Comparison of ENCODE assay signal across 15 cellular contexts in genomic region chr5:31453522-31453921, GRCh38.
"Had no signal": no experiment of that assay in that cellular context is flagged by ENCODE, and none has a peak within 500 bp of the region (broad histone marks: within the 10 kb centered on the region; RNA-seq: fewer than 3 reads in every experiment).

No MANE protein-coding gene starts in this region.

- DNase-seq: activated CD4-positive, alpha-beta T cell treated with anti-CD3 and anti-CD28 coated beads, Interleukin-2, amount 10 ng/mL, durations not matched to agents 7 days and 5 days; activated CD8-positive, alpha-beta T cell treated with anti-CD3 and anti-CD28 coated beads, Interleukin-2, amount 10 ng/mL, durations not matched to agents 7 days and 5 days; activated effector memory CD4-positive, alpha-beta T cell treated with Interleukin-2 at 50 U/mL for 16 hours; activated naive CD4-positive, alpha-beta T cell treated with anti-CD3 and anti-CD28 coated beads, Interleukin-2, amount 10 ng/mL, durations not matched to agents 7 days and 5 days; activated naive CD8-positive, alpha-beta T cell treated with anti-CD3 and anti-CD28 coated beads, Interleukin-2, amount 50 U/mL, for 24 hours; activated T-cell treated with anti-CD3 and anti-CD28 coated beads, Interleukin-2, amount 50 U/mL, for 24 hours; aorta; brain microvascular endothelial cell; dermis blood vessel endothelial cell; left ventricle myocardium superior; retina; stimulated activated naive CD4-positive, alpha-beta T cell; T-helper 1 cell; thyroid gland had no signal

- H3K27me3 ChIP-seq: brain microvascular endothelial cell, thyroid gland had no signal

- H3K4me1 ChIP-seq: thyroid gland had no signal

- ATAC-seq: activated CD4-positive, CD25-positive, alpha-beta regulatory T cell treated with anti-CD3 and anti-CD28 coated beads, Interleukin-2, amount 50 U/mL, for 24 hours; activated CD8-positive, alpha-beta T cell treated with anti-CD3 and anti-CD28 coated beads, Interleukin-2, amount 10 ng/mL, durations not matched to agents 7 days and 5 days; activated naive CD8-positive, alpha-beta T cell treated with anti-CD3 and anti-CD28 coated beads, Interleukin-2, amount 50 U/mL, for 24 hours; left ventricle myocardium superior had no signal

- H3K9me3 ChIP-seq: thyroid gland had no signal

- H3K4me3 ChIP-seq: thyroid gland had no signal

- H3K27ac ChIP-seq: brain microvascular endothelial cell, thyroid gland had no signal
